ENCODE assay signal across 13 cellular contexts in genomic region chr2:188303363-188304031, GRCh38. TPM values are rescaled to one million over a fixed set of nuclear protein-coding genes. Genes with fewer than 3 reads are reported as not detected.
DNase-seq lines count a peak whose midpoint lies in the region; ATAC-seq, FAIRE-seq and TF ChIP-seq lines count a peak whose summit lies in the region.
"Had no signal": no experiment of that assay in that cellular context is flagged by ENCODE, and none has a peak within 500 bp of the region (broad histone marks: within the 10 kb centered on the region; RNA-seq: fewer than 3 reads in every experiment).

No MANE protein-coding gene starts in this region.

- H3K27ac Mint-ChIP-seq in astrocyte (ENCODE audit: unreplicated experiment) = peak overlapping the region; percentile 83
- H3K27ac Mint-ChIP-seq: naive thymus-derived CD4-positive, alpha-beta T cell; T-helper 1 cell treated with Interleukin-12 subunit alpha and Interleukin-12 subunit beta and Interleukin-4 antibody, amounts not matched to agents 30 μg/mL and 1 μg/mL, for 36 hours had no signal

- TF ChIP-seq POLR2A in HCT116 (IDR thresholded peaks at IDR 0.05; ENCODE audit: borderline replicate concordance, extremely low read depth, insufficient read depth, insufficient read length) = no peak
- no peak for TF ChIP-seq POLR2A in vagina (IDR thresholded peaks at IDR 0.05)

- no peak for TF ChIP-seq RAD21 in HCT116 (IDR thresholded peaks at IDR 0.05; ENCODE audit: low read depth)

- ATAC-seq in HCT116 = peak; percentile 49
- peak; percentile 32 for ATAC-seq in upper lobe of right lung
- no peak for ATAC-seq in HG03469 (IDR thresholded peaks at IDR 0.05; ENCODE audit: unreplicated experiment)
- ATAC-seq in GM19324 (IDR thresholded peaks at IDR 0.05; ENCODE audit: low FRiP score, unreplicated experiment) = no peak
- ATAC-seq: naive thymus-derived CD4-positive, alpha-beta T cell had no signal

- peak overlapping the region; percentile 24; the same call in 1 of the 2 replicates for H3K27ac ChIP-seq in HCT116 (ENCODE audit: low read depth, low read length)
- H3K27ac ChIP-seq in astrocyte (ENCODE audit: low read depth, low read length) = peak overlapping the region; percentile 39
- H3K27ac ChIP-seq in hepatocyte = peak overlapping the region; percentile 42
- no peak overlapping the region for H3K27ac ChIP-seq in upper lobe of right lung
- H3K27ac ChIP-seq in vagina = no peak overlapping the region
- H3K27ac ChIP-seq: ascending aorta had no signal

- peak overlapping the region; percentile 23 for H3K4me3 Mint-ChIP-seq in astrocyte (ENCODE audit: unreplicated experiment)
- H3K4me3 Mint-ChIP-seq: naive thymus-derived CD4-positive, alpha-beta T cell; T-helper 1 cell treated with Interleukin-12 subunit alpha and Interleukin-12 subunit beta and Interleukin-4 antibody, amounts not matched to agents 30 μg/mL and 1 μg/mL, for 36 hours had no signal

- H3K4me2 ChIP-seq in HCT116 (ENCODE audit: low read length) (peak overlapping the region; percentile 60), astrocyte (ENCODE audit: low read length) (peak overlapping the region; percentile 64), hepatocyte (peak overlapping the region; percentile 28)

- RAD21 ChIA-PET in HCT116 (lab: Charles Lee; ENCODE audit: low non-redundant PET in 1 of 2, low total read pairs in 2 of 2, uncharacterized antibody in 2 of 2, unreplicated experiment in 2 of 2) = no interaction called here

- WGBS in hepatocyte (ENCODE audit: low lambda C conversion rate, missing lambda C conversion rate) = 59% methylated on average over 2 of the region's 2 CpGs

- H3K27me3 ChIP-seq in HCT116 (ENCODE audit: insufficient read depth, low read length) (no peaks in the 10 kb centered on the region), astrocyte (ENCODE audit: insufficient read depth, low read length) (no peaks in the 10 kb centered on the region), hepatocyte (no peaks in the 10 kb centered on the region), upper lobe of right lung (no peaks in the 10 kb centered on the region), vagina (no peaks in the 10 kb centered on the region)
- H3K27me3 ChIP-seq: ascending aorta had no signal

- peak; percentile 73 for FAIRE-seq in astrocyte (lab: Jason Lieb, UNC)
- FAIRE-seq: GM19239 had no signal

- peaks cover 94% of the 10 kb centered on the region for H3K79me2 ChIP-seq in HCT116 (ENCODE audit: insufficient read depth, low read length)
- H3K79me2 ChIP-seq in astrocyte (ENCODE audit: insufficient read depth, low read length) = peaks cover 46% of the 10 kb centered on the region
- peaks cover 90% of the 10 kb centered on the region for H3K79me2 ChIP-seq in hepatocyte

- H3K9me3 ChIP-seq in HCT116 (ENCODE audit: control insufficient read depth in 1 of 2, insufficient read depth in 1 of 2, low read depth in 1 of 2, low read length in 2 of 2) (no peaks in the 10 kb centered on the region), astrocyte (ENCODE audit: insufficient read depth, low read depth, low read length) (no peaks in the 10 kb centered on the region), hepatocyte (ENCODE audit: low read depth) (no peaks in the 10 kb centered on the region), upper lobe of right lung (no peaks in the 10 kb centered on the region), vagina (no peaks in the 10 kb centered on the region)
- H3K9me3 ChIP-seq: ascending aorta had no signal

- no TSS peak for BruUV-seq in HCT116 (replicated peaks; lab: Mats Ljungman, UMichigan)

- no peak for DNase-seq in HCT116 (ENCODE audit: low read depth, low spot score)
- DNase-seq in astrocyte (ENCODE audit: low read depth) = peak; percentile 81
- peak; percentile 12 for DNase-seq in hepatocyte (ENCODE audit: low spot score)
- no peak for DNase-seq in upper lobe of right lung
- no peak for DNase-seq in vagina (ENCODE audit: extremely low spot score in 2 of 2)
- DNase-seq: naive thymus-derived CD4-positive, alpha-beta T cell; NCI-H2227 treated with DMSO at 0.1 percent for 48 hours; stimulated activated CD4-positive, alpha-beta T cell treated with anti-CD3 and anti-CD28 coated beads, Interleukin-1b, Interleukin-23, amount 100 ng/mL, for 48 hours had no signal

- H3K36me3 Mint-ChIP-seq in astrocyte (ENCODE audit: low read depth, unreplicated experiment) = no peaks in the 10 kb centered on the region
- H3K36me3 Mint-ChIP-seq: naive thymus-derived CD4-positive, alpha-beta T cell had no signal

- H3K27me3 Mint-ChIP-seq in astrocyte (ENCODE audit: low read depth, unreplicated experiment) = no peaks in the 10 kb centered on the region
- H3K27me3 Mint-ChIP-seq: naive thymus-derived CD4-positive, alpha-beta T cell had no signal

- H3K9me3 Mint-ChIP-seq in astrocyte (ENCODE audit: unreplicated experiment) = no peaks in the 10 kb centered on the region
- H3K9me3 Mint-ChIP-seq: T-helper 1 cell treated with Interleukin-12 subunit alpha and Interleukin-12 subunit beta and Interleukin-4 antibody, amounts not matched to agents 30 μg/mL and 1 μg/mL, for 36 hours had no signal

- intact Hi-C loops in HCT116 (cut with micrococcal nuclease) (no loop called here), upper lobe of right lung (cut with DNase I) (no loop called here), vagina (cut with DNase I) (no loop called here)

- H3K9ac ChIP-seq in HCT116 (ENCODE audit: low read length) (peak overlapping the region; percentile 21; the same call in 1 of the 2 replicates), astrocyte (ENCODE audit: low read length) (no peak overlapping the region)

- H4K20me1 ChIP-seq in HCT116 (ENCODE audit: insufficient read depth) (no peaks in the 10 kb centered on the region), astrocyte (ENCODE audit: insufficient read depth, low read length) (no peaks in the 10 kb centered on the region), hepatocyte (ENCODE audit: insufficient read depth, poor library complexity, severe bottlenecking) (no peaks in the 10 kb centered on the region)

- POLR2A ChIA-PET in HCT116 (lab: Charles Lee) = interaction anchor here (1.9 kb wide), 1 partner anchor 11 kb away, joined by 14 read pairs; the partner anchor contains the start of gene GULP1

- H3K9me2 ChIP-seq in HCT116 (ENCODE audit: insufficient read depth) (no peaks in the 10 kb centered on the region), hepatocyte (replicated peaks; ENCODE audit: insufficient read depth) (no peaks in the 10 kb centered on the region)

- H3K36me3 ChIP-seq in HCT116 (ENCODE audit: control insufficient read depth in 1 of 2, insufficient read depth in 2 of 2, low read length in 2 of 2) = peaks cover 0 to 10% of the 10 kb centered on the region in 2 experiments; a peak in 1 of 4 replicates
- no peaks in the 10 kb centered on the region for H3K36me3 ChIP-seq in astrocyte (ENCODE audit: insufficient read depth, low read length)
- no peaks in the 10 kb centered on the region for H3K36me3 ChIP-seq in hepatocyte (replicated peaks; ENCODE audit: insufficient read depth, low read depth)
- no peaks in the 10 kb centered on the region for H3K36me3 ChIP-seq in upper lobe of right lung
- no peaks in the 10 kb centered on the region for H3K36me3 ChIP-seq in vagina
- H3K36me3 ChIP-seq: ascending aorta had no signal

- no peak for TF ChIP-seq CTCF in HCT116 (IDR thresholded peaks at IDR 0.05 in 2 of 3, conservative IDR thresholded peaks at IDR 0.05 in 1 of 3; ENCODE audit: borderline replicate concordance in 1 of 3, insufficient read depth in 1 of 3, low read depth in 2 of 3, low read length in 2 of 3)
- TF ChIP-seq CTCF in astrocyte (IDR thresholded peaks at IDR 0.05; ENCODE audit: insufficient read depth, low read depth, low read length) = no peak
- TF ChIP-seq CTCF in hepatocyte (IDR thresholded peaks at IDR 0.05; ENCODE audit: poor library complexity) = no peak
- no peak for TF ChIP-seq CTCF in upper lobe of right lung (IDR thresholded peaks at IDR 0.05)
- TF ChIP-seq CTCF in vagina (IDR thresholded peaks at IDR 0.05) = no peak

- peak overlapping the region in 1 of 2 experiments; percentile 12; a peak in 1 of 4 replicates for H3K4me3 ChIP-seq in HCT116 (replicated peaks in 1 of 2; ENCODE audit: low read depth in 1 of 2, low read length in 2 of 2)
- H3K4me3 ChIP-seq in astrocyte (ENCODE audit: insufficient read depth, low read depth, low read length) = no peak overlapping the region
- no peak overlapping the region for H3K4me3 ChIP-seq in hepatocyte
- H3K4me3 ChIP-seq in upper lobe of right lung = no peak overlapping the region
- no peak overlapping the region for H3K4me3 ChIP-seq in vagina
- H3K4me3 ChIP-seq: ascending aorta had no signal

- H3K4me1 Mint-ChIP-seq in astrocyte (ENCODE audit: low read depth, unreplicated experiment) = peaks cover 37% of the 10 kb centered on the region
- H3K4me1 Mint-ChIP-seq: naive thymus-derived CD4-positive, alpha-beta T cell had no signal

- H3K4me1 ChIP-seq in HCT116 (ENCODE audit: control insufficient read depth in 1 of 2, insufficient read depth in 2 of 2, low read length in 2 of 2) = peaks cover 16 to 63% of the 10 kb centered on the region in 2 experiments
- H3K4me1 ChIP-seq in astrocyte (ENCODE audit: insufficient read depth, low read length) = peaks cover 9% of the 10 kb centered on the region
- H3K4me1 ChIP-seq in hepatocyte (ENCODE audit: insufficient read depth) = peaks cover 10% of the 10 kb centered on the region
- no peaks in the 10 kb centered on the region for H3K4me1 ChIP-seq in upper lobe of right lung
- peaks cover 36% of the 10 kb centered on the region for H3K4me1 ChIP-seq in vagina

- no peak overlapping the region for H2AFZ ChIP-seq in HCT116 (ENCODE audit: low read depth, low read length, poor library complexity, severe bottlenecking)
- H2AFZ ChIP-seq in astrocyte (ENCODE audit: low read depth, low read length) = peak overlapping the region; percentile 3
- H2AFZ ChIP-seq in hepatocyte = no peak overlapping the region

- CTCF ChIA-PET in HCT116 (lab: Charles Lee) = no interaction called here

TF ChIP-seq in HCT116, 20 proteins besides CTCF, POLR2A, EP300 and RAD21 (continues in another document):
- no peak for TF ChIP-seq ZBTB33 (IDR thresholded peaks at IDR 0.05; ENCODE audit: extremely low read depth, insufficient replicate concordance, low read length)

RNA-seq across cellular contexts. Expression of gene GULP1, which starts 11.8 kb away (rescaled TPM):
- total RNA-seq in HCT116 (2021; ENCODE audit: unreplicated experiment) = 76.0 TPM
- polyA plus RNA-seq in HCT116 (2012) = 26.7 and 31.2 TPM in 2 replicates
- 33.4 and 39.4 TPM in 2 replicates for total RNA-seq in astrocyte
- total RNA-seq in hepatocyte = 135 TPM in 2 replicates
- polyA plus RNA-seq in hepatocyte = 55.6 and 57.5 TPM in 2 replicates
- 30.6 TPM for total RNA-seq in upper lobe of right lung
- 57.2 TPM for total RNA-seq in vagina
- total RNA-seq: naive thymus-derived CD4-positive, alpha-beta T cell had no signal
- polyA plus RNA-seq: naive thymus-derived CD4-positive, alpha-beta T cell had no signal

Comparison
In these comparisons a context has a peak if more than half of its experiments do, and no peak if none do; other contexts are left out.
1. ATAC-seq: peak in HCT116 (single experiment) and upper lobe of right lung (single experiment); none in HG03469 (single experiment) and GM19324 (single experiment).
2. DNase-seq: peak in astrocyte (single experiment) and hepatocyte (single experiment); none in HCT116 (single experiment), upper lobe of right lung (single experiment) and vagina (0 of 2).
3. H3K27ac ChIP-seq: peak in HCT116 (single experiment), astrocyte (single experiment) and hepatocyte (single experiment); none in upper lobe of right lung (single experiment) and vagina (single experiment).
4. Peak in every context shown above with its lines, with median percentiles within 50 percentile points of each other: H3K4me2 ChIP-seq.